ENCODE assay signal across 8 cellular contexts in genomic region chr21:32726742-32727477, GRCh38. TPM values are rescaled to one million over a fixed set of nuclear protein-coding genes. Genes with fewer than 3 reads are reported as not detected.
DNase-seq lines count a peak whose midpoint lies in the region; ATAC-seq, FAIRE-seq and TF ChIP-seq lines count a peak whose summit lies in the region.

No MANE protein-coding gene starts in this region.

- H3K4me3 Mint-ChIP-seq in activated naive CD4-positive, alpha-beta T cell treated with anti-CD3 and anti-CD28 coated beads, Interleukin-2, amount 10 ng/mL, durations not matched to agents 7 days and 5 days, result peak overlapping the region; percentile 99
- peak overlapping the region; percentile 92 for H3K4me3 Mint-ChIP-seq in glutamatergic neuron (ENCODE audit: unreplicated experiment)

- DNase-seq in AG09309 (ENCODE audit: low read depth), result no peak
- DNase-seq in GM19239 (ENCODE audit: insufficient read length, low spot score), result no peak
- DNase-seq in NCI-H82 (lab: John Stamatoyannopoulos, UW), result peak; percentile 83
- DNase-seq in activated naive CD4-positive, alpha-beta T cell treated with anti-CD3 and anti-CD28 coated beads, Interleukin-2, amount 10 ng/mL, durations not matched to agents 7 days and 5 days, result peak; percentile 37
- peak; percentile 17 for DNase-seq in glutamatergic neuron
- DNase-seq in omental fat pad (ENCODE audit: low spot score), result no peak

- CTCF ChIA-PET in activated naive CD4-positive, alpha-beta T cell treated with anti-CD3 and anti-CD28 coated beads, Interleukin-2, amount 10 ng/mL, durations not matched to agents 7 days and 5 days (lab: Charles Lee), result interaction anchor here (1.0 to 1.4 kb wide), 3 partner anchors 21 to 634 kb away, joined by 3 to 5 read pairs (median 3); partner anchors contain the start of gene PAXBP1

- H3K9me3 Mint-ChIP-seq in activated naive CD4-positive, alpha-beta T cell treated with anti-CD3 and anti-CD28 coated beads, Interleukin-2, amount 10 ng/mL, durations not matched to agents 7 days and 5 days, result no peaks in the 10 kb centered on the region
- H3K9me3 Mint-ChIP-seq in glutamatergic neuron (ENCODE audit: unreplicated experiment), result peaks cover 13% of the 10 kb centered on the region

- peak overlapping the region; percentile 98 for H3K27ac Mint-ChIP-seq in activated naive CD4-positive, alpha-beta T cell treated with anti-CD3 and anti-CD28 coated beads, Interleukin-2, amount 10 ng/mL, durations not matched to agents 7 days and 5 days
- peak overlapping the region; percentile 80 for H3K27ac Mint-ChIP-seq in glutamatergic neuron (ENCODE audit: unreplicated experiment)

- H3K27me3 Mint-ChIP-seq in activated naive CD4-positive, alpha-beta T cell treated with anti-CD3 and anti-CD28 coated beads, Interleukin-2, amount 10 ng/mL, durations not matched to agents 7 days and 5 days, result peaks cover 6% of the 10 kb centered on the region
- peaks cover 5% of the 10 kb centered on the region for H3K27me3 Mint-ChIP-seq in glutamatergic neuron (ENCODE audit: unreplicated experiment)

- peak; percentile 1 for ATAC-seq in omental fat pad (ENCODE audit: low FRiP score)
- no peak for ATAC-seq in HG02938 (IDR thresholded peaks at IDR 0.05; ENCODE audit: unreplicated experiment)
- ATAC-seq in HG03571 (IDR thresholded peaks at IDR 0.05; ENCODE audit: unreplicated experiment), result no peak

- TF ChIP-seq CTCF in AG09309 (IDR thresholded peaks at IDR 0.05; ENCODE audit: control insufficient read depth, insufficient read depth, low read depth, low read length, missing control alignments) (no peak), glutamatergic neuron (IDR thresholded peaks at IDR 0.05; ENCODE audit: partially characterized antibody, unreplicated experiment) (no peak), omental fat pad (IDR thresholded peaks at IDR 0.05) (no peak)

- H3K36me3 Mint-ChIP-seq in activated naive CD4-positive, alpha-beta T cell treated with anti-CD3 and anti-CD28 coated beads, Interleukin-2, amount 10 ng/mL, durations not matched to agents 7 days and 5 days, result peaks cover 18% of the 10 kb centered on the region
- H3K36me3 Mint-ChIP-seq in glutamatergic neuron (ENCODE audit: unreplicated experiment), result no peaks in the 10 kb centered on the region

- peaks cover 46% of the 10 kb centered on the region for H3K4me1 Mint-ChIP-seq in activated naive CD4-positive, alpha-beta T cell treated with anti-CD3 and anti-CD28 coated beads, Interleukin-2, amount 10 ng/mL, durations not matched to agents 7 days and 5 days
- peaks cover 10% of the 10 kb centered on the region for H3K4me1 Mint-ChIP-seq in glutamatergic neuron (ENCODE audit: low read depth, unreplicated experiment)

- peak; percentile 35 for FAIRE-seq in GM19239 (lab: Jason Lieb, UNC)

- H3K4me3 ChIP-seq in AG09309 (ENCODE audit: control insufficient read depth, low read depth, low read length), result peak overlapping the region; percentile 91

RNA-seq across cellular contexts. Expression of gene SYNJ1, which starts 0.9 kb away (rescaled TPM):
- 36.8 TPM for total RNA-seq in glutamatergic neuron (ENCODE audit: unreplicated experiment)
- 10 to 100 TPM in 2 of 4 donors, 1 to 10 TPM in 2; 7.5 to 22.1 (median 9.9) TPM for total RNA-seq in omental fat pad

RNA-seq across cellular contexts. Expression of gene PAXBP1, which starts 44.6 kb away (rescaled TPM):
- total RNA-seq in glutamatergic neuron (ENCODE audit: unreplicated experiment) (107 TPM), omental fat pad (10 to 100 TPM; 27.8 to 56.0 (median 38.3) TPM)

Comparison
In these comparisons a context has a peak if more than half of its experiments do, and no peak if none do; other contexts are left out.
1. DNase-seq: peak in NCI-H82 (single experiment), activated naive CD4-positive, alpha-beta T cell treated with anti-CD3 and anti-CD28 coated beads, Interleukin-2, amount 10 ng/mL, durations not matched to agents 7 days and 5 days (single experiment) and glutamatergic neuron (single experiment); none in AG09309 (single experiment), GM19239 (single experiment) and omental fat pad (single experiment).